In the genomic region with DNA sequence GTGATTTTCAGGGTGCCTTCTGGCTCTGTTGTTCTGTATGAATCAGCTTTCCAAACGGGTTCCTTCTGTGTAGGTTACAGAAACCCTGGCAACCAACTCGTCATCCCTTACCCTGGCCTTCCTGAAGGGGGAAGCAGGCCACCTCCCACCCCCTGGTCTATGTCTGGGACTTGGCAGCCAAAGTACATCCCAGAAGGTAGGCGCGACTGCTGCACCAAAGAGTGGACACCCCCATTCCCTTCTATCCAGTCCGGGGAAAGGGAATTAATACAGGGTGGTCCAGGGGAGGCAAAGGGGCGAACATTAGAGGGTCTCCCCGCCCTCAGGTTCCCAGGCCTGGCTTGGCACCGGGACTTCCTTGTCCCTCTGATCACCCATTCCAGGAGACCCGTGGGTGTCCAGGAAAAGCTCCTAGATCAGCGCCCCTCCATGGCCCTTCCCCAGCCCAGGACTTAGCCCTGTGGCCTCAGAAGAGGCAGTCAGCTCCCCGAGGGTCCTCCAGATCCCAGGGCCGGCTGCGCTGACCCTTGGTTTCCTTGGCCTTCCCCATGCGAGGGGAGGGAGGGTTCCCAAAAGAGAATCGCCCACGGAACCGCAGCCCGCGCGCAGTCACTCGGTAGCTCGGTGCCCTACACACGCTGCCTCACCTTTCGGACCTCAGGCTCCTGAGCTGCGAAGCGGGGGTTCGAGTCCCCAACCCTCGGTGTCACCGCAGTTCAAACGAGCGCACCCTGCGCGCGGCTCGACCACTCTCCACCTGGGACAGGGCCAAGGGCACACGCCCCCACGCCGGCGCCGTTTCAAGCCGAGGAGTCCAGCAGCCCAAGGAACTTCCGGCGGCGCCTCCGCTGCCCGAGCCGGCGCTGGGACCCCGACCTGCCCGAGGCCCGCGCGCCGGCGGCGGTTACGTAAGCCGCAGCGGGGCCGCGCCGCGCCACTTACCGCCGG, we compare ENCODE assay signal across 8 cellular contexts. TPM values are rescaled to one million over a fixed set of nuclear protein-coding genes. Genes with fewer than 3 reads are reported as not detected.
A peak's percentile ranks its signal among the peaks of the same experiment; 100 is the strongest.
DNase-seq lines count a peak whose midpoint lies in the region; ATAC-seq, FAIRE-seq and TF ChIP-seq lines count a peak whose summit lies in the region.

A gene with protein sequence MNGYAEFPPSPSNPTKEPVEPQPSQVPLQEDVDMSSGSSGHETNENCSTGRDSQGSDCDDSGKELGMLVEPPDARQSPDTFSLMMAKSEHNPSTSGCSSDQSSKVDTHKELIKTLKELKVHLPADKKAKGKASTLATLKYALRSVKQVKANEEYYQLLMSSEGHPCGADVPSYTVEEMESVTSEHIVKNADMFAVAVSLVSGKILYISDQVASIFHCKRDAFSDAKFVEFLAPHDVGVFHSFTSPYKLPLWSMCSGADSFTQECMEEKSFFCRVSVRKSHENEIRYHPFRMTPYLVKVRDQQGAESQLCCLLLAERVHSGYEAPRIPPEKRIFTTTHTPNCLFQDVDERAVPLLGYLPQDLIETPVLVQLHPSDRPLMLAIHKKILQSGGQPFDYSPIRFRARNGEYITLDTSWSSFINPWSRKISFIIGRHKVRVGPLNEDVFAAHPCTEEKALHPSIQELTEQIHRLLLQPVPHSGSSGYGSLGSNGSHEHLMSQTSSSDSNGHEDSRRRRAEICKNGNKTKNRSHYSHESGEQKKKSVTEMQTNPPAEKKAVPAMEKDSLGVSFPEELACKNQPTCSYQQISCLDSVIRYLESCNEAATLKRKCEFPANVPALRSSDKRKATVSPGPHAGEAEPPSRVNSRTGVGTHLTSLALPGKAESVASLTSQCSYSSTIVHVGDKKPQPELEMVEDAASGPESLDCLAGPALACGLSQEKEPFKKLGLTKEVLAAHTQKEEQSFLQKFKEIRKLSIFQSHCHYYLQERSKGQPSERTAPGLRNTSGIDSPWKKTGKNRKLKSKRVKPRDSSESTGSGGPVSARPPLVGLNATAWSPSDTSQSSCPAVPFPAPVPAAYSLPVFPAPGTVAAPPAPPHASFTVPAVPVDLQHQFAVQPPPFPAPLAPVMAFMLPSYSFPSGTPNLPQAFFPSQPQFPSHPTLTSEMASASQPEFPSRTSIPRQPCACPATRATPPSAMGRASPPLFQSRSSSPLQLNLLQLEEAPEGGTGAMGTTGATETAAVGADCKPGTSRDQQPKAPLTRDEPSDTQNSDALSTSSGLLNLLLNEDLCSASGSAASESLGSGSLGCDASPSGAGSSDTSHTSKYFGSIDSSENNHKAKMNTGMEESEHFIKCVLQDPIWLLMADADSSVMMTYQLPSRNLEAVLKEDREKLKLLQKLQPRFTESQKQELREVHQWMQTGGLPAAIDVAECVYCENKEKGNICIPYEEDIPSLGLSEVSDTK (N-terminal part only) (minus strand): TSS at position 909 of the 948 bp plus-strand sequence. CDS start 10,674 bp downstream, outside the sequence.

- H3K27ac Mint-ChIP-seq in astrocyte (ENCODE audit: unreplicated experiment), result peak within 1 kb of the TSS; percentile 94

- H3K9me3 Mint-ChIP-seq in astrocyte (ENCODE audit: unreplicated experiment), result no peaks in the 10 kb centered on the region

- no peaks in the 10 kb centered on the region for H3K27me3 ChIP-seq in astrocyte (ENCODE audit: insufficient read depth, low read length)

- H3K4me3 Mint-ChIP-seq in astrocyte (ENCODE audit: unreplicated experiment), result peak within 1 kb of the TSS; percentile 87

- no peaks in the 10 kb centered on the region for H3K9me3 ChIP-seq in astrocyte (ENCODE audit: insufficient read depth, low read depth, low read length)

- H3K27ac ChIP-seq in astrocyte (ENCODE audit: low read depth, low read length), result peak within 1 kb of the TSS; percentile 92

- no peaks in the 10 kb centered on the region for H3K36me3 ChIP-seq in astrocyte (ENCODE audit: insufficient read depth, low read length)

- peaks cover 19% of the 10 kb centered on the region for H4K20me1 ChIP-seq in astrocyte (ENCODE audit: insufficient read depth, low read length)

- H3K4me3 ChIP-seq in astrocyte (ENCODE audit: insufficient read depth, low read depth, low read length), result peak within 1 kb of the TSS; percentile 78

- H3K4me1 Mint-ChIP-seq in astrocyte (ENCODE audit: low read depth, unreplicated experiment), result peaks cover 26% of the 10 kb centered on the region

- peak; percentile 14 for DNase-seq in DMS114 treated with DMSO at 0.1 percent for 48 hours (lab: John Stamatoyannopoulos, UW; ENCODE audit: unreplicated experiment)
- DNase-seq in SK-N-DZ (ENCODE audit: low spot score), result peak; percentile 50
- DNase-seq in astrocyte (ENCODE audit: low read depth), result peak; percentile 84
- DNase-seq in hippocampal formation (lab: John Stamatoyannopoulos, UW), result peak; percentile 19 to 27
- peak; percentile 49 for DNase-seq in putamen (ENCODE audit: low spot score)
- DNase-seq in activated gamma-delta T cell (lab: John Stamatoyannopoulos, UW), result no peak

- H3K4me2 ChIP-seq in astrocyte (ENCODE audit: low read length), result peak within 1 kb of the TSS; percentile 91

- H3K4me1 ChIP-seq in astrocyte (ENCODE audit: insufficient read depth, low read length), result peaks cover 40% of the 10 kb centered on the region

- H2AFZ ChIP-seq in astrocyte (ENCODE audit: low read depth, low read length), result peak within 1 kb of the TSS; percentile 81

- H3K27me3 Mint-ChIP-seq in astrocyte (ENCODE audit: low read depth, unreplicated experiment), result peaks cover 8% of the 10 kb centered on the region

- H3K36me3 Mint-ChIP-seq in astrocyte (ENCODE audit: low read depth, unreplicated experiment), result no peaks in the 10 kb centered on the region

- peaks cover 33% of the 10 kb centered on the region for H3K79me2 ChIP-seq in astrocyte (ENCODE audit: insufficient read depth, low read length)

- ATAC-seq in GM19397 (IDR thresholded peaks at IDR 0.05; ENCODE audit: unreplicated experiment) (peak; percentile 43), HG03558 (IDR thresholded peaks at IDR 0.05; ENCODE audit: extremely low read depth, unreplicated experiment) (peak; percentile 9)

- H3K9ac ChIP-seq in astrocyte (ENCODE audit: low read length), result peak within 1 kb of the TSS; percentile 94

- TF ChIP-seq CTCF in astrocyte (IDR thresholded peaks at IDR 0.05; ENCODE audit: insufficient read depth, low read depth, low read length), result no peak

- FAIRE-seq in astrocyte (lab: Jason Lieb, UNC), result no peak

RNA-seq across cellular contexts. Expression of the gene that starts here (rescaled TPM):
- 0.90 and 1.0 TPM in 2 replicates for polyA plus RNA-seq in SK-N-DZ (2014; cell fraction: cytosol; rRNA removed)
- 0.71 and 3.6 TPM in 2 replicates for polyA plus RNA-seq in SK-N-DZ (2014; cell fraction: nucleus; rRNA removed)
- total RNA-seq in astrocyte, result 2.0 and 3.5 TPM in 2 replicates
